Comparison of ENCODE assay signal across 11 cellular contexts in genomic region chr13:79548886-79549285, GRCh38.
A peak's percentile ranks its signal among the peaks of the same experiment; 100 is the strongest.
DNase-seq lines count a peak whose midpoint lies in the region; ATAC-seq and TF ChIP-seq lines count a peak whose summit lies in the region.
"Had no signal": no experiment of that assay in that cellular context is flagged by ENCODE, and none has a peak within 500 bp of the region (broad histone marks: within the 10 kb centered on the region; RNA-seq: fewer than 3 reads in every experiment).

No MANE protein-coding gene starts in this region.

- no peak overlapping the region for H2AFZ ChIP-seq in Loucy (ENCODE audit: low read length)

- DNase-seq in AG10803 (ENCODE audit: low read depth) = peak; percentile 2
- DNase-seq in astrocyte of the spinal cord (ENCODE audit: low read depth, low spot score) = peak; percentile 23
- no peak for DNase-seq in lower lobe of right lung
- no peak for DNase-seq in head of caudate nucleus
- DNase-seq in activated CD8-positive, alpha-beta memory T cell treated with anti-CD3 and anti-CD28 coated beads, Interleukin-2, amount 50 U/mL, for 48 hours = no peak
- DNase-seq: activated CD4-positive, alpha-beta T cell treated with anti-CD3 and anti-CD28 coated beads for 1 hour; DMS153; hypothalamus had no signal

- H3K79me2 ChIP-seq in Loucy (ENCODE audit: insufficient read depth, low read length) = no peaks in the 10 kb centered on the region

- no peaks in the 10 kb centered on the region for H3K36me3 ChIP-seq in Loucy (ENCODE audit: insufficient read depth, low read length)
- no peaks in the 10 kb centered on the region for H3K36me3 ChIP-seq in lower lobe of right lung

- TF ChIP-seq CTCF in AG10803 (conservative IDR thresholded peaks at IDR 0.05; ENCODE audit: low read length) (peak; percentile 48), Loucy (conservative IDR thresholded peaks at IDR 0.05; ENCODE audit: low read length) (peak; percentile 75), astrocyte of the spinal cord (IDR thresholded peaks at IDR 0.05; ENCODE audit: low read depth, low read length) (peak; percentile 38), lower lobe of right lung (IDR thresholded peaks at IDR 0.05) (peak; percentile 19)

- H3K9me3 ChIP-seq in Loucy (ENCODE audit: insufficient read depth, low read depth, low read length) (no peaks in the 10 kb centered on the region), lower lobe of right lung (no peaks in the 10 kb centered on the region)

- H4K20me1 ChIP-seq in Loucy (ENCODE audit: insufficient read depth, low read length, poor library complexity, severe bottlenecking) = no peaks in the 10 kb centered on the region

- H3K27me3 ChIP-seq in Loucy (ENCODE audit: insufficient read depth, low read length, poor library complexity, severe bottlenecking) (no peaks in the 10 kb centered on the region), lower lobe of right lung (ENCODE audit: low read depth) (no peaks in the 10 kb centered on the region)

- H3K4me2 ChIP-seq in Loucy (ENCODE audit: low read depth, low read length, poor library complexity, severe bottlenecking) = no peak overlapping the region

- in situ Hi-C loops in astrocyte of the spinal cord (cut with HindIII; ENCODE audit: low sequenced_read_pairs) = no loop called here

- no peaks in the 10 kb centered on the region for H3F3A ChIP-seq in Loucy (ENCODE audit: low read depth)

- ATAC-seq in lower lobe of right lung (no peak), GM21381 (IDR thresholded peaks at IDR 0.05; ENCODE audit: unreplicated experiment) (no peak), GM19467 (IDR thresholded peaks at IDR 0.05; ENCODE audit: unreplicated experiment) (no peak)

- no peaks in the 10 kb centered on the region for H3K9me2 ChIP-seq in Loucy (replicated peaks; ENCODE audit: low read depth, low read length)

- H3K9ac ChIP-seq in Loucy (ENCODE audit: low read depth, low read length, poor library complexity, severe bottlenecking) = no peak overlapping the region

- H3K27ac ChIP-seq in lower lobe of right lung = no peak overlapping the region

- intact Hi-C loops in lower lobe of right lung (cut with DNase I) = no loop called here
- intact Hi-C loops in head of caudate nucleus (cut with DNase I) = no loop called here

- no peak overlapping the region for H3K4me3 ChIP-seq in AG10803 (ENCODE audit: low read length)
- no peak overlapping the region for H3K4me3 ChIP-seq in Loucy (ENCODE audit: low read length, poor library complexity, severe bottlenecking)
- H3K4me3 ChIP-seq in astrocyte of the spinal cord (ENCODE audit: low read depth, low read length) = no peak overlapping the region
- no peak overlapping the region for H3K4me3 ChIP-seq in lower lobe of right lung

- H3K4me1 ChIP-seq in Loucy (ENCODE audit: insufficient read depth, low read length, poor library complexity, severe bottlenecking) (no peaks in the 10 kb centered on the region), lower lobe of right lung (peaks cover 4% of the 10 kb centered on the region)

Comparison
In these comparisons a context has a peak if more than half of its experiments do, and no peak if none do; other contexts are left out.
1. DNase-seq: peak in AG10803 (single experiment) and astrocyte of the spinal cord (single experiment); none in lower lobe of right lung (single experiment), head of caudate nucleus (0 of 42) and activated CD8-positive, alpha-beta memory T cell treated with anti-CD3 and anti-CD28 coated beads, Interleukin-2, amount 50 U/mL, for 48 hours (single experiment).
2. CTCF ChIP-seq: peak in every context shown above with its lines; median percentile 75 in Loucy; 48 in AG10803; 38 in astrocyte of the spinal cord; 19 in lower lobe of right lung.